ENCODE assay signal across 8 cellular contexts in genomic region chr6:89144358-89145041, GRCh38. TPM values are rescaled to one million over a fixed set of nuclear protein-coding genes. Genes with fewer than 3 reads are reported as not detected.
A peak's percentile ranks its signal among the peaks of the same experiment; 100 is the strongest.
DNase-seq lines count a peak whose midpoint lies in the region; ATAC-seq, FAIRE-seq and TF ChIP-seq lines count a peak whose summit lies in the region.

No MANE protein-coding gene starts in this region.

- no peak overlapping the region for H3K4me3 Mint-ChIP-seq in activated CD4-positive, alpha-beta T cell treated with anti-CD3 and anti-CD28 coated beads, Interleukin-2, amount 10 ng/mL, durations not matched to agents 7 days and 5 days

- H3K9me3 Mint-ChIP-seq in activated CD4-positive, alpha-beta T cell treated with anti-CD3 and anti-CD28 coated beads, Interleukin-2, amount 10 ng/mL, durations not matched to agents 7 days and 5 days: no peaks in the 10 kb centered on the region

- CTCF ChIA-PET in activated CD4-positive, alpha-beta T cell treated with anti-CD3 and anti-CD28 coated beads, Interleukin-2, amount 10 ng/mL, durations not matched to agents 7 days and 5 days (lab: Charles Lee): interaction anchor here (1.4 kb wide), 2 partner anchors 12 to 77 kb away, joined by 3 to 4 read pairs; no protein-coding TSS in a partner anchor

- H4K20me1 ChIP-seq in Loucy (ENCODE audit: insufficient read depth, low read length, poor library complexity, severe bottlenecking): peaks cover 2% of the 10 kb centered on the region

- H3K9me3 ChIP-seq in Loucy (ENCODE audit: insufficient read depth, low read depth, low read length): no peaks in the 10 kb centered on the region
- H3K9me3 ChIP-seq in muscle layer of duodenum (ENCODE audit: control insufficient read depth in 1 of 2, low read length in 2 of 2): no peaks in the 10 kb centered on the region
- H3K9me3 ChIP-seq in left lung: no peaks in the 10 kb centered on the region
- H3K9me3 ChIP-seq in uterus: no peaks in the 10 kb centered on the region

- ATAC-seq in GM21528 (IDR thresholded peaks at IDR 0.05; ENCODE audit: low FRiP score, unreplicated experiment) (peak; percentile 30), left lung (no peak)

- POLR2A ChIA-PET in activated CD4-positive, alpha-beta T cell treated with anti-CD3 and anti-CD28 coated beads, Interleukin-2, amount 10 ng/mL, durations not matched to agents 7 days and 5 days (lab: Charles Lee): interaction anchor here (0.6 to 1.4 kb wide), 2 partner anchors 13 to 65 kb away, joined by 3 to 4 read pairs; no protein-coding TSS in a partner anchor

- H3K4me2 ChIP-seq in Loucy (ENCODE audit: low read depth, low read length, poor library complexity, severe bottlenecking) (peak overlapping the region; percentile 77), mesendoderm (ENCODE audit: low read length) (no peak overlapping the region)

- WGBS in mesendoderm (ENCODE audit: extremely low coverage, insufficient coverage, low lambda C conversion rate): no CpG with 5 or more reads among the region's 4 CpGs

- H2BK120ac ChIP-seq in mesendoderm (ENCODE audit: low read depth, low read length): no peak overlapping the region

- H4K5ac ChIP-seq in mesendoderm (ENCODE audit: low read length): no peak overlapping the region

- H3K4me3 ChIP-seq in Loucy (ENCODE audit: low read length, poor library complexity, severe bottlenecking): peak overlapping the region; percentile 97
- no peak overlapping the region for H3K4me3 ChIP-seq in muscle layer of duodenum (ENCODE audit: low read depth in 1 of 2, low read length in 2 of 2)
- no peak overlapping the region for H3K4me3 ChIP-seq in left lung
- no peak overlapping the region for H3K4me3 ChIP-seq in uterus
- H3K4me3 ChIP-seq in mesendoderm (ENCODE audit: low read length): no peak overlapping the region

- TF ChIP-seq POLR2A in GM12892 (IDR thresholded peaks at IDR 0.05; ENCODE audit: low read depth, low read length) (no peak), uterus (IDR thresholded peaks at IDR 0.05) (no peak)

- peaks cover 14% of the 10 kb centered on the region for H3K36me3 Mint-ChIP-seq in activated CD4-positive, alpha-beta T cell treated with anti-CD3 and anti-CD28 coated beads, Interleukin-2, amount 10 ng/mL, durations not matched to agents 7 days and 5 days (ENCODE audit: low read depth)

- H2BK15ac ChIP-seq in mesendoderm (replicated peaks; ENCODE audit: low read depth): no peak overlapping the region

- no peaks in the 10 kb centered on the region for H3K36me3 ChIP-seq in Loucy (ENCODE audit: insufficient read depth, low read length)
- no peaks in the 10 kb centered on the region for H3K36me3 ChIP-seq in muscle layer of duodenum (ENCODE audit: control insufficient read depth in 1 of 2, insufficient read depth in 2 of 2, low read length in 2 of 2)
- H3K36me3 ChIP-seq in left lung: no peaks in the 10 kb centered on the region
- no peaks in the 10 kb centered on the region for H3K36me3 ChIP-seq in uterus
- no peaks in the 10 kb centered on the region for H3K36me3 ChIP-seq in mesendoderm (ENCODE audit: control insufficient read depth, insufficient read depth, low read length)

- FAIRE-seq in GM12892 (lab: Jason Lieb, UNC): peak; percentile 80

- no peak overlapping the region for H2BK5ac ChIP-seq in mesendoderm (ENCODE audit: low read length)

- H3K79me1 ChIP-seq in mesendoderm (ENCODE audit: low read length): no peaks in the 10 kb centered on the region

- no peak overlapping the region for H3K56ac ChIP-seq in mesendoderm (ENCODE audit: low read length)

- intact Hi-C loops in left lung (cut with DNase I) (no loop called here), uterus (cut with DNase I; ENCODE audit: low total_unique reads) (no loop called here)

- no peak overlapping the region for H4K8ac ChIP-seq in mesendoderm (ENCODE audit: low read depth, low read length)

- H3K27ac ChIP-seq in muscle layer of duodenum (ENCODE audit: low read length): peak overlapping the region; percentile 1
- H3K27ac ChIP-seq in left lung: no peak overlapping the region
- peak overlapping the region in 1 of 2 donors; percentile 73 for H3K27ac ChIP-seq in uterus
- H3K27ac ChIP-seq in mesendoderm (ENCODE audit: low read depth, low read length): no peak overlapping the region

- H3F3A ChIP-seq in Loucy (ENCODE audit: low read depth): 0 out of 2 replicates have a peak, but pooled peaks cover 4% of the 10 kb centered on the region

- H3K9me2 ChIP-seq in Loucy (replicated peaks; ENCODE audit: low read depth, low read length): no peaks in the 10 kb centered on the region

- H2AK5ac ChIP-seq in mesendoderm (ENCODE audit: low read length): no peak overlapping the region

- H3K23ac ChIP-seq in mesendoderm (ENCODE audit: low read length): no peak overlapping the region

- no peak overlapping the region for H3K4ac ChIP-seq in mesendoderm (ENCODE audit: low read depth, low read length)

- TF ChIP-seq CTCF in Loucy (conservative IDR thresholded peaks at IDR 0.05; ENCODE audit: low read length): no peak
- no peak for TF ChIP-seq CTCF in left lung (IDR thresholded peaks at IDR 0.05)
- no peak for TF ChIP-seq CTCF in uterus (IDR thresholded peaks at IDR 0.05)

- no peak overlapping the region for H2AFZ ChIP-seq in Loucy (ENCODE audit: low read length)

- no peaks in the 10 kb centered on the region for H3K27me3 ChIP-seq in Loucy (ENCODE audit: insufficient read depth, low read length, poor library complexity, severe bottlenecking)
- no peaks in the 10 kb centered on the region for H3K27me3 ChIP-seq in muscle layer of duodenum (ENCODE audit: low read depth, low read length)
- H3K27me3 ChIP-seq in left lung: no peaks in the 10 kb centered on the region
- H3K27me3 ChIP-seq in uterus: no peaks in the 10 kb centered on the region
- H3K27me3 ChIP-seq in mesendoderm (ENCODE audit: insufficient read depth, low read length, poor library complexity): peaks cover 12% of the 10 kb centered on the region

- H3K79me2 ChIP-seq in Loucy (ENCODE audit: insufficient read depth, low read length) (peaks cover 33% of the 10 kb centered on the region), mesendoderm (ENCODE audit: control insufficient read depth, insufficient read depth, low read length) (no peaks in the 10 kb centered on the region)

- peaks cover 37% of the 10 kb centered on the region for H3K4me1 Mint-ChIP-seq in activated CD4-positive, alpha-beta T cell treated with anti-CD3 and anti-CD28 coated beads, Interleukin-2, amount 10 ng/mL, durations not matched to agents 7 days and 5 days

- H3K9ac ChIP-seq in Loucy (ENCODE audit: low read depth, low read length, poor library complexity, severe bottlenecking): peak overlapping the region; percentile 86
- H3K9ac ChIP-seq in mesendoderm (ENCODE audit: low read length): no peak overlapping the region

- no peak overlapping the region for H3K18ac ChIP-seq in mesendoderm (ENCODE audit: low read length)

- H3K27ac Mint-ChIP-seq in activated CD4-positive, alpha-beta T cell treated with anti-CD3 and anti-CD28 coated beads, Interleukin-2, amount 10 ng/mL, durations not matched to agents 7 days and 5 days: no peak overlapping the region

- H3K4me1 ChIP-seq in Loucy (ENCODE audit: insufficient read depth, low read length, poor library complexity, severe bottlenecking) (peaks cover 47% of the 10 kb centered on the region), muscle layer of duodenum (ENCODE audit: control insufficient read depth in 1 of 2, insufficient read depth in 2 of 2, low read length in 2 of 2) (no peaks in the 10 kb centered on the region), left lung (peaks cover 0 to 14% of the 10 kb centered on the region in 2 donors), uterus (peaks cover 0 to 3% of the 10 kb centered on the region in 2 donors), mesendoderm (ENCODE audit: control insufficient read depth, low read depth, low read length) (no peaks in the 10 kb centered on the region)

- H3K27me3 Mint-ChIP-seq in activated CD4-positive, alpha-beta T cell treated with anti-CD3 and anti-CD28 coated beads, Interleukin-2, amount 10 ng/mL, durations not matched to agents 7 days and 5 days: peaks cover 5% of the 10 kb centered on the region

- peak; percentile 13 for DNase-seq in GM12892 (ENCODE audit: insufficient read length)
- no peak for DNase-seq in left lung
- no peak for DNase-seq in uterus
- DNase-seq in mesendoderm: no peak
- DNase-seq in activated CD4-positive, alpha-beta T cell treated with anti-CD3 and anti-CD28 coated beads, Interleukin-2, amount 10 ng/mL, durations not matched to agents 7 days and 5 days: no peak

RNA-seq across cellular contexts. Expression of gene PM20D2, which starts 1.4 kb away (rescaled TPM):
- polyA plus RNA-seq in GM12892 (2012; ENCODE audit: missing spikeins): 16.0 TPM
- 10 to 100 TPM in 1 of 2 donors, 1 to 10 TPM in 1; 8.6 to 11.4 TPM for total RNA-seq in left lung
- total RNA-seq in uterus: 10 to 100 TPM in 3 of 4 donors, 1 to 10 TPM in 1; 5.6 to 50.3 (median 16.0) TPM
- 5.2 TPM for polyA plus RNA-seq in mesendoderm (2013, experiment 1 of 2)
- 5.7 TPM for polyA plus RNA-seq in mesendoderm (2013, experiment 2 of 2)
- total RNA-seq in activated CD4-positive, alpha-beta T cell treated with anti-CD3 and anti-CD28 coated beads, Interleukin-2, amount 10 ng/mL, durations not matched to agents 7 days and 5 days: 10 to 100 TPM; 15.5 to 17.4 TPM

RNA-seq across cellular contexts. Expression of gene SRSF12, which starts 26.6 kb away (rescaled TPM):
- polyA plus RNA-seq in GM12892 (2012; ENCODE audit: missing spikeins): 1.5 TPM
- total RNA-seq in left lung: under 1 TPM; 0.63 to 0.76 TPM
- 10 to 100 TPM in 1 of 4 donors, 1 to 10 TPM in 1, not detected in 2; 2.8 to 12.7 TPM for total RNA-seq in uterus
- polyA plus RNA-seq in mesendoderm (2013, experiment 1 of 2): 5.1 TPM
- polyA plus RNA-seq in mesendoderm (2013, experiment 2 of 2): 5.2 TPM
- total RNA-seq in activated CD4-positive, alpha-beta T cell treated with anti-CD3 and anti-CD28 coated beads, Interleukin-2, amount 10 ng/mL, durations not matched to agents 7 days and 5 days: not detected
